8 cellular contexts compared by ENCODE assay signal in genomic region chr5:142716963-142717362, GRCh38. TPM values are rescaled to one million over a fixed set of nuclear protein-coding genes. Genes with fewer than 3 reads are reported as not detected.
DNase-seq lines count a peak whose midpoint lies in the region; ATAC-seq and TF ChIP-seq lines count a peak whose summit lies in the region.

No MANE protein-coding gene starts in this region.

- CTCF ChIA-PET in BJ (lab: Yijun Ruan, JAX) (interaction anchor here (0.8 to 30.6 kb wide), 23 partner anchors 10 to 258 kb away, joined by 3 to 1105 read pairs (median 4); partner anchors contain the start of gene ARHGAP26), IMR-90 (lab: Yijun Ruan, JAX) (interaction anchor here (0.7 to 4.8 kb wide), 11 partner anchors 15 to 180 kb away, joined by 3 to 38 read pairs (median 6); partner anchors contain the start of gene ARHGAP26)

- no TSS peak for BruUV-seq in IMR-90 (replicated peaks; lab: Mats Ljungman, UMichigan)

- peak; percentile 56 for TF ChIP-seq RAD21 in IMR-90 (IDR thresholded peaks at IDR 0.05; ENCODE audit: low read length)

- H3K14ac ChIP-seq in IMR-90 (replicated peaks; ENCODE audit: low read depth, low read length), result no peak overlapping the region

- no peaks in the 10 kb centered on the region for H3K79me1 ChIP-seq in IMR-90 (ENCODE audit: low read depth in 1 of 2, low read length in 2 of 2)

- dilution Hi-C loops in IMR-90 (cut with HindIII; ENCODE audit: low sequenced_read_pairs, unreplicated experiment), result loop anchor here (25.0 kb wide), 1 partner anchor 170 kb away; no protein-coding TSS in a partner anchor

- no peak overlapping the region for H3K23ac ChIP-seq in IMR-90 (ENCODE audit: low read depth, low read length)

- TF ChIP-seq POLR2A in IMR-90 (IDR thresholded peaks at IDR 0.05; ENCODE audit: low read depth, low read length), result no peak

- POLR2A ChIA-PET in BJ (lab: Charles Lee) (no interaction called here), IMR-90 (lab: Charles Lee; ENCODE audit: unreplicated experiment) (no interaction called here)

- H3K18ac ChIP-seq in IMR-90 (ENCODE audit: low read depth, low read length), result no peak overlapping the region

- H4K91ac ChIP-seq in IMR-90 (ENCODE audit: insufficient read depth, low read depth, low read length), result no peak overlapping the region

- TF ChIP-seq CTCF in BJ (IDR thresholded peaks at IDR 0.05; ENCODE audit: insufficient read depth, low read depth, low read length) (peak; percentile 60), IMR-90 (conservative IDR thresholded peaks at IDR 0.05; ENCODE audit: low read depth, low read length) (peak; percentile 54)

- ATAC-seq in GM18907 (IDR thresholded peaks at IDR 0.05; ENCODE audit: unreplicated experiment) (peak; percentile 52), IMR-90 (ENCODE audit: low read depth) (peak; percentile 71), left lobe of liver (peak; percentile 60)

- H3K27ac ChIP-seq in IMR-90 (ENCODE audit: insufficient read depth, low read length) (no peak overlapping the region), substantia nigra (ENCODE audit: low read depth, low read length, poor library complexity, severe bottlenecking) (no peak overlapping the region)

- H3K9me1 ChIP-seq in IMR-90 (ENCODE audit: insufficient read depth, low read length), result peaks cover 10% of the 10 kb centered on the region

- no peak overlapping the region for H3K4ac ChIP-seq in IMR-90 (ENCODE audit: low read depth, low read length)

- H4K20me1 ChIP-seq in IMR-90 (ENCODE audit: insufficient read depth, low read length), result no peaks in the 10 kb centered on the region

- DNase-seq in BJ (ENCODE audit: low read depth) (no peak), IMR-90 (peak; percentile 51), SW480 (ENCODE audit: low spot score) (peak; percentile 72), dermis blood vessel endothelial cell (peak; percentile 79), left lobe of liver (ENCODE audit: low spot score) (peak; percentile 54), substantia nigra (lab: John Stamatoyannopoulos, UW) (peak in 44 of 49 donors; percentile 3 to 83 (median 56)), DMS79 treated with DMSO at 0.1 percent for 48 hours (lab: John Stamatoyannopoulos, UW) (no peak)

- H2AK5ac ChIP-seq in IMR-90 (ENCODE audit: low read depth, low read length), result no peak overlapping the region

- H4K8ac ChIP-seq in IMR-90 (ENCODE audit: low read depth in 2 of 2, low read length in 2 of 2), result no peak overlapping the region

- H3K56ac ChIP-seq in IMR-90 (ENCODE audit: extremely low read depth, insufficient read depth, low read length), result no peak overlapping the region

- in situ Hi-C loops in IMR-90 (cut with MboI; ENCODE audit: low sequenced_read_pairs), result no loop called here

- no peak overlapping the region for H2BK5ac ChIP-seq in IMR-90 (ENCODE audit: low read depth, low read length, poor library complexity, severe bottlenecking)

- H3K27me3 ChIP-seq in BJ (ENCODE audit: control insufficient read depth, insufficient read depth, low read length) (no peaks in the 10 kb centered on the region), IMR-90 (ENCODE audit: control insufficient read depth, insufficient read depth, low read length) (no peaks in the 10 kb centered on the region)

- no peak overlapping the region for H2AFZ ChIP-seq in IMR-90 (replicated peaks; ENCODE audit: low read length, poor library complexity)

- intact Hi-C loops in IMR-90 (cut with micrococcal nuclease), result loop anchor here (1.0 to 10.0 kb wide), 3 partner anchors 150 to 1468 kb away; no protein-coding TSS in a partner anchor

- no peaks in the 10 kb centered on the region for H3K36me3 ChIP-seq in BJ (ENCODE audit: control insufficient read depth, insufficient read depth, low read length)
- no peaks in the 10 kb centered on the region for H3K36me3 ChIP-seq in IMR-90 (ENCODE audit: control insufficient read depth, insufficient read depth, low read length)

- peaks cover 5% of the 10 kb centered on the region; the same call in 1 of the 2 replicates for H3K4me1 ChIP-seq in IMR-90 (ENCODE audit: control insufficient read depth, insufficient read depth, low read length)

- no peak overlapping the region for H4K5ac ChIP-seq in IMR-90 (ENCODE audit: low read depth, low read length)

- H2BK120ac ChIP-seq in IMR-90 (ENCODE audit: low read depth, low read length), result no peak overlapping the region

- no peak overlapping the region for H3K9ac ChIP-seq in IMR-90 (ENCODE audit: low read depth, low read length)

- H2AK9ac ChIP-seq in IMR-90 (replicated peaks; ENCODE audit: low read depth, low read length, poor library complexity), result no peak overlapping the region

- H3K4me3 ChIP-seq in BJ (ENCODE audit: low read depth, low read length) (no peak overlapping the region), IMR-90 (ENCODE audit: insufficient read depth, low read depth, low read length) (no peak overlapping the region)

- WGBS in IMR-90 (ENCODE audit: extremely low coverage in 2 of 2, insufficient read length in 1 of 2), 2 experiments, result no CpG with 5 or more reads among the region's 6 CpGs

- H3K4me2 ChIP-seq in IMR-90 (ENCODE audit: low read depth, low read length), result no peak overlapping the region

- H2BK15ac ChIP-seq in IMR-90 (ENCODE audit: low read depth, low read length), result no peak overlapping the region

- no peak overlapping the region for H2BK20ac ChIP-seq in IMR-90 (ENCODE audit: low read depth, low read length)

- H3K9me3 ChIP-seq in IMR-90 (ENCODE audit: control insufficient read depth, insufficient read depth, low read length), result no peaks in the 10 kb centered on the region

TF ChIP-seq in IMR-90, 13 proteins besides CTCF, POLR2A, EP300 and RAD21:
- no peak for TF ChIP-seq NFE2L2 (IDR thresholded peaks at IDR 0.05; ENCODE audit: low read depth, low read length)
- no peak for TF ChIP-seq MAZ (IDR thresholded peaks at IDR 0.05; ENCODE audit: borderline replicate concordance, low read depth, low read length)
- peak; percentile 63 for TF ChIP-seq SMC3 (IDR thresholded peaks at IDR 0.05; ENCODE audit: low read depth, low read length)
- no peak for TF ChIP-seq CHD1 (IDR thresholded peaks at IDR 0.05; ENCODE audit: low read depth, low read length)

RNA-seq across cellular contexts. Expression of gene FGF1, which starts 31.1 kb away (rescaled TPM):
- polyA plus RNA-seq in BJ (2011; rRNA removed) (14.8 and 19.2 TPM in 2 replicates), IMR-90 (2012; rRNA removed) (7.6 and 8.5 TPM in 2 replicates)
- 6.6 and 6.7 TPM in 2 replicates for polyA minus RNA-seq in BJ (2011; rRNA and poly(A)+ RNA removed)
- total RNA-seq in IMR-90 (2012; rRNA removed) (7.7 and 8.1 TPM in 2 replicates), dermis blood vessel endothelial cell (0.19 and 0.85 TPM in 2 replicates), left lobe of liver (0.25 TPM)
- polyA plus RNA-seq in IMR-90 (2012; cell fraction: cytosol; rRNA removed), result 2.3 and 3.6 TPM in 2 replicates
- polyA plus RNA-seq in IMR-90 (2012; cell fraction: nucleus; rRNA removed; ENCODE audit: low replicate concordance), result 0.82 and 5.7 TPM in 2 replicates

RNA-seq across cellular contexts. Expression of gene ARHGAP26, which starts 53.2 kb away (rescaled TPM):
- 4.8 TPM in 2 replicates for polyA plus RNA-seq in BJ (2011; rRNA removed)
- polyA minus RNA-seq in BJ (2011; rRNA and poly(A)+ RNA removed), result 22.8 and 26.4 TPM in 2 replicates
- total RNA-seq in IMR-90 (2012; rRNA removed), result 0.54 and 0.56 TPM in 2 replicates
- polyA plus RNA-seq in IMR-90 (2012; rRNA removed), result 0.27 and 0.56 TPM in 2 replicates
- polyA plus RNA-seq in IMR-90 (2012; cell fraction: cytosol; rRNA removed), result 0.06 and 0.13 TPM in 2 replicates
- polyA plus RNA-seq in IMR-90 (2012; cell fraction: nucleus; rRNA removed; ENCODE audit: low replicate concordance), result 0.40 and 2.1 TPM in 2 replicates
- 49.9 and 51.7 TPM in 2 replicates for total RNA-seq in dermis blood vessel endothelial cell
- total RNA-seq in left lobe of liver, result 7.4 TPM

Comparison
In these comparisons a context has a peak if more than half of its experiments do, and no peak if none do; other contexts are left out.
1. DNase-seq: peak in IMR-90 (single experiment), SW480 (single experiment), dermis blood vessel endothelial cell (single experiment), left lobe of liver (single experiment) and substantia nigra (44 of 49); none in BJ (single experiment) and DMS79 treated with DMSO at 0.1 percent for 48 hours (single experiment).
2. Peak in every context shown above with its lines, with median percentiles within 50 percentile points of each other: ATAC-seq.